8 cellular contexts compared by ENCODE assay signal in the genomic region with DNA sequence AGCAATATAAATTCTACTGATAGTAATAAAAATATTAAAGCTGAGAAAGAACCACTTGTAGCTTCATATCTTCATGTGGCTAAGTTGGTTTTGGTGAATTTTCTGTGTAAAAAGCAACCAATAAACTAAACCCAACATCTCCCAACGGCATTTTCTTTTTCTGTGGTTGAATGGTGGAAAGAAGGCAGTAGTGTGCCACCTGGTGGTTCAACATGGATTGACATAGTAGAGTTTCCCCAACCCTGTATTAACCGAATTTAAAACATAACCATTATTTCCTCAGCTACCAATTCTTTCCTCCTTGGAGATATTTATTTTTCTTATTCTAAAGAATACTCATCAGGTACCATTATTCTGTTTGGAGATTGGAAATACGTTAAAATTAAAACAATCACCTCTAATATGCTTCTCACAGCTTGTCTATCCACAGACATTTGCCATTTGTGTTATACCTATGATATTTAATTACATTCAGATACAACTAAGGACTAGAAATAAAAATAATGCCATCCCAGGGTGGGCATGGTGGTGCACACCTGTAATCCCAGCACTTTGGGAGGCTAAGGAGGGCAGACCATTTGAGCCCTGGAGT.
DNase-seq lines count a peak whose midpoint lies in the region; ATAC-seq, FAIRE-seq and TF ChIP-seq lines count a peak whose summit lies in the region.

No MANE protein-coding gene starts in this region.

- FAIRE-seq in K562 (lab: Jason Lieb, UNC), result peak; percentile 89

- in situ Hi-C loops in Panc1 (cut with HindIII; ENCODE audit: low pct_unique_long_range_greater_than_20kb, low sequenced_read_pairs), result no loop called here
- in situ Hi-C loops in K562 (cut with MboI), result no loop called here

- BruUV-seq in Panc1 (replicated peaks; lab: Mats Ljungman, UMichigan) (no TSS peak), K562 (replicated peaks; lab: Mats Ljungman, UMichigan) (no TSS peak)

- peak; percentile 88 to 90 for TF ChIP-seq RAD21 in K562 (CRISPR knock-in tag; conservative IDR thresholded peaks at IDR 0.05 in 1 of 2, IDR thresholded peaks at IDR 0.05 in 1 of 2)

- DNase-seq in DMS153 treated with DMSO at 0.1 percent for 48 hours (lab: John Stamatoyannopoulos, UW; ENCODE audit: unreplicated experiment), result peak; percentile 12
- peak; percentile 32 for DNase-seq in Panc1 (ENCODE audit: low read depth, low spot score)
- DNase-seq in K562 (ENCODE audit: extremely low read depth in 1 of 4, low spot score in 3 of 4), result peak; percentile 61 to 71 (median 62)
- DNase-seq in kidney epithelial cell (ENCODE audit: low read depth), result no peak
- DNase-seq in stimulated activated CD8-positive, alpha-beta memory T cell treated with anti-CD3 and anti-CD28 coated beads, Interleukin-7, amount 100 ng/mL, for 24 hours (ENCODE audit: low read depth), result peak; percentile 2
- DNase-seq in NCI-H524 treated with DMSO at 0.1 percent for 48 hours (lab: John Stamatoyannopoulos, UW), result no peak

- no peaks in the 10 kb centered on the region for H3K36me3 ChIP-seq in Panc1 (ENCODE audit: control insufficient read depth, insufficient read depth, low read length)
- H3K36me3 ChIP-seq in K562 (ENCODE audit: control insufficient read depth, insufficient read depth, low read length), result no peaks in the 10 kb centered on the region
- H3K36me3 ChIP-seq in kidney epithelial cell (ENCODE audit: control insufficient read depth, insufficient read depth, low read length), result no peaks in the 10 kb centered on the region

- H3K9me3 ChIP-seq in Panc1 (ENCODE audit: control insufficient read depth, insufficient read depth, low read depth, low read length) (no peaks in the 10 kb centered on the region), K562 (replicated peaks; ENCODE audit: control insufficient read depth, insufficient read depth, low read depth, low read length) (no peaks in the 10 kb centered on the region)

- H3K27ac ChIP-seq in Panc1 (ENCODE audit: low read length), result peak overlapping the region; percentile 81
- H3K27ac ChIP-seq in K562 (ENCODE audit: extremely low read depth, low read depth, low read length), result no peak overlapping the region

- no peak overlapping the region for H3K9ac ChIP-seq in K562 (ENCODE audit: insufficient read depth in 1 of 2, low read depth in 2 of 2, low read length in 2 of 2)

- peaks cover 21% of the 10 kb centered on the region for H3K4me1 ChIP-seq in Panc1 (ENCODE audit: control insufficient read depth, insufficient read depth, low read length)
- no peaks in the 10 kb centered on the region for H3K4me1 ChIP-seq in K562 (replicated peaks in 1 of 2; ENCODE audit: control insufficient read depth in 2 of 2, insufficient read depth in 2 of 2, low read length in 2 of 2)

- TF ChIP-seq CTCF in Panc1 (IDR thresholded peaks at IDR 0.05) (peak; percentile 76), K562 (IDR thresholded peaks at IDR 0.05 in 2 of 3, conservative IDR thresholded peaks at IDR 0.05 in 1 of 3; ENCODE audit: insufficient read depth in 2 of 3, low read depth in 1 of 3, low read length in 3 of 3) (peak; percentile 69 to 84 (median 69); a peak in 5 of 6 replicates), kidney epithelial cell (IDR thresholded peaks at IDR 0.05; ENCODE audit: insufficient read depth, low read length, poor library complexity, severe bottlenecking) (peak; percentile 61)

- H3K27me3 ChIP-seq in Panc1 (ENCODE audit: control insufficient read depth, insufficient read depth, low read length) (no peaks in the 10 kb centered on the region), K562 (ENCODE audit: control insufficient read depth in 2 of 2, insufficient read depth in 2 of 2, low read length in 2 of 2) (peaks cover 0 to 10% of the 10 kb centered on the region in 2 experiments; a peak in 2 of 5 replicates), kidney epithelial cell (ENCODE audit: control insufficient read depth, insufficient read depth, low read length) (no peaks in the 10 kb centered on the region)

- WGBS in K562 (ENCODE audit: insufficient coverage, low coverage, missing lambda C conversion rate), result 0% methylated on average over 3 of the region's 3 CpGs

- CTCF ChIA-PET in Panc1 (lab: Charles Lee) (interaction anchor here (0.7 to 3.1 kb wide), 4 partner anchors 8 to 88 kb away, joined by 3 to 76 read pairs (median 4); no protein-coding TSS in a partner anchor), K562 (lab: Yijun Ruan, JAX; ENCODE audit: low intra/inter-chr PET ratio) (interaction anchor here (0.6 to 1.2 kb wide), 5 partner anchors 88 to 595 kb away, joined by 3 to 5 read pairs (median 4); no protein-coding TSS in a partner anchor)

- ATAC-seq in GM19328 (IDR thresholded peaks at IDR 0.05; ENCODE audit: unreplicated experiment) (peak; percentile 69), HG03469 (IDR thresholded peaks at IDR 0.05; ENCODE audit: unreplicated experiment) (peak; percentile 75), Panc1 (peak; percentile 91), K562 (peak; percentile 95)

- no peak overlapping the region for H3K4me2 ChIP-seq in K562 (ENCODE audit: insufficient read depth, low read length)

- no peaks in the 10 kb centered on the region for H4K20me1 ChIP-seq in K562 (replicated peaks; ENCODE audit: control insufficient read depth, insufficient read depth, low read length)

- no peak overlapping the region for H3K4me3 ChIP-seq in Panc1 (ENCODE audit: low read depth in 2 of 2, low read length in 2 of 2)
- H3K4me3 ChIP-seq in K562, result no peak overlapping the region
- H3K4me3 ChIP-seq in kidney epithelial cell (ENCODE audit: low read depth, low read length), result no peak overlapping the region

- H3K79me2 ChIP-seq in K562 (ENCODE audit: control insufficient read depth, insufficient read depth, low read length), result no peaks in the 10 kb centered on the region

- no peak overlapping the region for H2AFZ ChIP-seq in K562 (ENCODE audit: low read depth, low read length)

- intact Hi-C loops in Panc1 (cut with micrococcal nuclease; ENCODE audit: unreplicated experiment) (loop anchor here (1.0 to 5.0 kb wide), 2 partner anchors 37 to 88 kb away; no protein-coding TSS in a partner anchor), K562 (cut with micrococcal nuclease) (loop anchor here (1.0 to 5.0 kb wide), 5 partner anchors 88 to 497 kb away; a partner anchor contains a TSS)

- TF ChIP-seq POLR2A in K562 (conservative IDR thresholded peaks at IDR 0.05), result no peak

- POLR2A ChIA-PET in Panc1 (lab: Charles Lee), result interaction anchor here (0.5 to 1.0 kb wide), 6 partner anchors 8 to 823 kb away, joined by 3 to 6 read pairs (median 4); no protein-coding TSS in a partner anchor
- POLR2A ChIA-PET in K562 (lab: Yijun Ruan, JAX), result interaction anchor here (1.2 to 1.6 kb wide), 2 partner anchors 64 to 88 kb away, joined by 3 to 5 read pairs; no protein-coding TSS in a partner anchor

- TF ChIP-seq EP300 in K562 (IDR thresholded peaks at IDR 0.05; ENCODE audit: low read length), result no peak

- H3K9me1 ChIP-seq in K562 (ENCODE audit: control insufficient read depth, insufficient read depth, low read length), result no peaks in the 10 kb centered on the region

TF ChIP-seq in K562, 482 proteins besides CTCF, POLR2A, EP300 and RAD21:
- TF ChIP-seq SMC3 (conservative IDR thresholded peaks at IDR 0.05; ENCODE audit: insufficient read depth, low read depth, low read length) (peak; percentile 82), XRCC3 (IDR thresholded peaks at IDR 0.05) (no peak), DNMT1 (IDR thresholded peaks at IDR 0.05) (no peak), HEY1 (CRISPR knock-in tag; IDR thresholded peaks at IDR 0.05; ENCODE audit: borderline replicate concordance) (no peak)
- TF ChIP-seq, protein P1, sequence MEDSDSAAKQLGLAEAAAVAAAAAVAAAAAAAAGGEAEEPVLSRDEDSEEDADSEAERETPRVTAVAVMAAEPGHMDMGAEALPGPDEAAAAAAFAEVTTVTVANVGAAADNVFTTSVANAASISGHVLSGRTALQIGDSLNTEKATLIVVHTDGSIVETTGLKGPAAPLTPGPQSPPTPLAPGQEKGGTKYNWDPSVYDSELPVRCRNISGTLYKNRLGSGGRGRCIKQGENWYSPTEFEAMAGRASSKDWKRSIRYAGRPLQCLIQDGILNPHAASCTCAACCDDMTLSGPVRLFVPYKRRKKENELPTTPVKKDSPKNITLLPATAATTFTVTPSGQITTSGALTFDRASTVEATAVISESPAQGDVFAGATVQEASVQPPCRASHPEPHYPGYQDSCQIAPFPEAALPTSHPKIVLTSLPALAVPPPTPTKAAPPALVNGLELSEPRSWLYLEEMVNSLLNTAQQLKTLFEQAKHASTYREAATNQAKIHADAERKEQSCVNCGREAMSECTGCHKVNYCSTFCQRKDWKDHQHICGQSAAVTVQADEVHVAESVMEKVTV (CRISPR knock-in tag; IDR thresholded peaks at IDR 0.05), result peak; percentile 86
- TF ChIP-seq, protein P2, sequence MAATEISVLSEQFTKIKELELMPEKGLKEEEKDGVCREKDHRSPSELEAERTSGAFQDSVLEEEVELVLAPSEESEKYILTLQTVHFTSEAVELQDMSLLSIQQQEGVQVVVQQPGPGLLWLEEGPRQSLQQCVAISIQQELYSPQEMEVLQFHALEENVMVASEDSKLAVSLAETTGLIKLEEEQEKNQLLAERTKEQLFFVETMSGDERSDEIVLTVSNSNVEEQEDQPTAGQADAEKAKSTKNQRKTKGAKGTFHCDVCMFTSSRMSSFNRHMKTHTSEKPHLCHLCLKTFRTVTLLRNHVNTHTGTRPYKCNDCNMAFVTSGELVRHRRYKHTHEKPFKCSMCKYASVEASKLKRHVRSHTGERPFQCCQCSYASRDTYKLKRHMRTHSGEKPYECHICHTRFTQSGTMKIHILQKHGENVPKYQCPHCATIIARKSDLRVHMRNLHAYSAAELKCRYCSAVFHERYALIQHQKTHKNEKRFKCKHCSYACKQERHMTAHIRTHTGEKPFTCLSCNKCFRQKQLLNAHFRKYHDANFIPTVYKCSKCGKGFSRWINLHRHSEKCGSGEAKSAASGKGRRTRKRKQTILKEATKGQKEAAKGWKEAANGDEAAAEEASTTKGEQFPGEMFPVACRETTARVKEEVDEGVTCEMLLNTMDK (IDR thresholded peaks at IDR 0.05; ENCODE audit: borderline replicate concordance, insufficient read depth, low read depth, low read length, poor library complexity, severe bottlenecking), result peak; percentile 21

Comparison
In these comparisons a context has a peak if more than half of its experiments do, and no peak if none do; other contexts are left out.
1. DNase-seq: peak in DMS153 treated with DMSO at 0.1 percent for 48 hours (single experiment), Panc1 (single experiment), K562 (4 of 4) and stimulated activated CD8-positive, alpha-beta memory T cell treated with anti-CD3 and anti-CD28 coated beads, Interleukin-7, amount 100 ng/mL, for 24 hours (single experiment); none in kidney epithelial cell (single experiment) and NCI-H524 treated with DMSO at 0.1 percent for 48 hours (single experiment).
2. Peak in every context shown above with its lines, with median percentiles within 50 percentile points of each other: ATAC-seq and CTCF ChIP-seq.